In genomic region chr20:2578430-2579192, GRCh38 we compare ENCODE assay signal across 1 cellular context.
TF ChIP-seq lines count a peak whose summit lies in the region.

No MANE protein-coding gene starts in this region.

TF ChIP-seq in H1, 55 proteins besides CTCF, POLR2A, EP300 and RAD21:
- peak; percentile 56; the same call in 1 of the 2 replicates for TF ChIP-seq BACH1 (IDR thresholded peaks at IDR 0.05; ENCODE audit: low read length)
- TF ChIP-seq, protein P1, sequence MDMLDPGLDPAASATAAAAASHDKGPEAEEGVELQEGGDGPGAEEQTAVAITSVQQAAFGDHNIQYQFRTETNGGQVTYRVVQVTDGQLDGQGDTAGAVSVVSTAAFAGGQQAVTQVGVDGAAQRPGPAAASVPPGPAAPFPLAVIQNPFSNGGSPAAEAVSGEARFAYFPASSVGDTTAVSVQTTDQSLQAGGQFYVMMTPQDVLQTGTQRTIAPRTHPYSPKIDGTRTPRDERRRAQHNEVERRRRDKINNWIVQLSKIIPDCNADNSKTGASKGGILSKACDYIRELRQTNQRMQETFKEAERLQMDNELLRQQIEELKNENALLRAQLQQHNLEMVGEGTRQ (IDR thresholded peaks at IDR 0.05; ENCODE audit: low read length) = no peak
